In genomic region chr16:11586856-11587642, GRCh38 we compare ENCODE assay signal across 1 cellular context.
A peak's percentile ranks its signal among the peaks of the same experiment; 100 is the strongest.
TF ChIP-seq lines count a peak whose summit lies in the region.

LITAF (minus strand) TSS chr16:11586919; CDS start chr16:11556730, 30,189 bp downstream.

TF ChIP-seq in HepG2, 621 proteins besides CTCF, POLR2A, EP300 and RAD21 (continued from another document and continues in another):
- TF ChIP-seq ZNF431 (CRISPR knock-in tag; IDR thresholded peaks at IDR 0.05; ENCODE audit: borderline replicate concordance, low read depth) (0 out of 2 replicates have a peak, but pooled peaks have one; percentile 57), REXO4 (CRISPR knock-in tag; IDR thresholded peaks at IDR 0.05; ENCODE audit: borderline replicate concordance) (peak; percentile 19; the same call in 1 of the 2 replicates), RFXANK (CRISPR knock-in tag; IDR thresholded peaks at IDR 0.05) (no peak), POLR2AphosphoS5 (IDR thresholded peaks at IDR 0.05; ENCODE audit: low read depth, low read length) (0 out of 2 replicates have a peak, but pooled peaks have one; percentile 57), RARA (CRISPR knock-in tag; IDR thresholded peaks at IDR 0.05) (peak; percentile 48; the same call in 1 of the 2 replicates), ZSCAN20 (CRISPR knock-in tag; IDR thresholded peaks at IDR 0.05; ENCODE audit: borderline replicate concordance) (peak; percentile 79; the same call in 1 of the 2 replicates), GTF2F1 (IDR thresholded peaks at IDR 0.05; ENCODE audit: low read length) (no peak), TCF7 (IDR thresholded peaks at IDR 0.05; ENCODE audit: low read depth) (no peak), SOX6 (IDR thresholded peaks at IDR 0.05) (no peak), SOX6 (CRISPR knock-in tag; IDR thresholded peaks at IDR 0.05) (peak; percentile 41; the same call in 1 of the 2 replicates), HBP1 (CRISPR knock-in tag; IDR thresholded peaks at IDR 0.05; ENCODE audit: low read depth) (no peak), PAX8 (CRISPR knock-in tag; IDR thresholded peaks at IDR 0.05; ENCODE audit: borderline replicate concordance) (peak; percentile 86; the same call in 1 of the 2 replicates), SIX1 (CRISPR knock-in tag; IDR thresholded peaks at IDR 0.05; ENCODE audit: borderline replicate concordance) (no peak), HNF4G (IDR thresholded peaks at IDR 0.05; ENCODE audit: borderline replicate concordance, low read depth, low read length) (no peak), HNF4G (CRISPR knock-in tag; IDR thresholded peaks at IDR 0.05; ENCODE audit: borderline replicate concordance, low read depth) (peak; percentile 18; the same call in 1 of the 2 replicates), PCBP2 (optimal IDR thresholded peaks at IDR 0.05; ENCODE audit: low read depth, low read length, poor library complexity, severe bottlenecking) (no peak), NFIC (IDR thresholded peaks at IDR 0.05; ENCODE audit: low read length) (no peak), ZNF274 (CRISPR knock-in tag; IDR thresholded peaks at IDR 0.05) (peak; percentile 93), MZF1 (CRISPR knock-in tag; IDR thresholded peaks at IDR 0.05; ENCODE audit: borderline replicate concordance) (0 out of 2 replicates have a peak, but pooled peaks have one; percentile 32), PREB (CRISPR knock-in tag; IDR thresholded peaks at IDR 0.05) (no peak), CENPBD1 (CRISPR knock-in tag; IDR thresholded peaks at IDR 0.05; ENCODE audit: borderline replicate concordance, low read depth) (peak; percentile 57; the same call in 1 of the 2 replicates), E2F5 (CRISPR knock-in tag; conservative IDR thresholded peaks at IDR 0.05) (0 out of 2 replicates have a peak, but pooled peaks have one; percentile 5), ZNF230 (CRISPR knock-in tag; IDR thresholded peaks at IDR 0.05) (0 out of 2 replicates have a peak, but pooled peaks have one; percentile 14), MYC (CRISPR knock-in tag; IDR thresholded peaks at IDR 0.05; ENCODE audit: borderline replicate concordance) (peak; percentile 60; the same call in 1 of the 2 replicates), ZFP36 (IDR thresholded peaks at IDR 0.05; ENCODE audit: borderline replicate concordance, low read depth, low read length, partially characterized antibody) (no peak), TFDP2 (CRISPR knock-in tag; IDR thresholded peaks at IDR 0.05) (peak; percentile 48; the same call in 1 of the 2 replicates), SNAI1 (CRISPR knock-in tag; IDR thresholded peaks at IDR 0.05; ENCODE audit: borderline replicate concordance) (peak; percentile 79; the same call in 1 of the 2 replicates), ISX (CRISPR knock-in tag; conservative IDR thresholded peaks at IDR 0.05) (no peak), SPEN (CRISPR knock-in tag; IDR thresholded peaks at IDR 0.05; ENCODE audit: low read depth) (peak; percentile 75), MYPOP (CRISPR knock-in tag; IDR thresholded peaks at IDR 0.05) (peak; percentile 58), ZBTB10 (CRISPR knock-in tag; IDR thresholded peaks at IDR 0.05; ENCODE audit: borderline replicate concordance) (peak; percentile 26; the same call in 1 of the 2 replicates), ZNF44 (CRISPR knock-in tag; IDR thresholded peaks at IDR 0.05) (0 out of 2 replicates have a peak, but pooled peaks have one; percentile 76), ZNF552 (CRISPR knock-in tag; IDR thresholded peaks at IDR 0.05; ENCODE audit: borderline replicate concordance) (peak; percentile 61; the same call in 1 of the 2 replicates), NR3C1 (CRISPR knock-in tag; IDR thresholded peaks at IDR 0.05) (no peak), TBX2 (CRISPR knock-in tag; IDR thresholded peaks at IDR 0.05; ENCODE audit: borderline replicate concordance) (peak; percentile 87), HNF1B (CRISPR knock-in tag; IDR thresholded peaks at IDR 0.05) (peak; percentile 84), TOPORS (CRISPR knock-in tag; IDR thresholded peaks at IDR 0.05) (peak; percentile 95), ZNF256 (CRISPR knock-in tag; conservative IDR thresholded peaks at IDR 0.05) (0 out of 2 replicates have a peak, but pooled peaks have one; percentile 3), BRD4 (CRISPR knock-in tag; IDR thresholded peaks at IDR 0.05) (peak; percentile 20; the same call in 1 of the 2 replicates), ATF3 (CRISPR knock-in tag; IDR thresholded peaks at IDR 0.05) (peak; percentile 57; the same call in 1 of the 2 replicates), ZNF460 (CRISPR knock-in tag; IDR thresholded peaks at IDR 0.05; ENCODE audit: borderline replicate concordance) (peak; percentile 54; the same call in 1 of the 2 replicates), ADNP (CRISPR knock-in tag; IDR thresholded peaks at IDR 0.05) (peak; percentile 89; the same call in 1 of the 2 replicates), ZNF749 (CRISPR knock-in tag; IDR thresholded peaks at IDR 0.05; ENCODE audit: borderline replicate concordance) (peak; percentile 76; the same call in 1 of the 2 replicates), MYNN (CRISPR knock-in tag; IDR thresholded peaks at IDR 0.05; ENCODE audit: low read depth) (no peak), ZNF224 (CRISPR knock-in tag; IDR thresholded peaks at IDR 0.05) (peak; percentile 71; the same call in 1 of the 2 replicates), ZGPAT (CRISPR knock-in tag; IDR thresholded peaks at IDR 0.05) (peak; percentile 49; the same call in 1 of the 2 replicates), ZBTB42 (CRISPR knock-in tag; IDR thresholded peaks at IDR 0.05) (peak; percentile 71; the same call in 1 of the 2 replicates), ZNF30 (CRISPR knock-in tag; IDR thresholded peaks at IDR 0.05) (no peak), RBM39 (IDR thresholded peaks at IDR 0.05; ENCODE audit: low read depth, low read length, poor library complexity, severe bottlenecking) (peak; percentile 32), ZNF414 (CRISPR knock-in tag; IDR thresholded peaks at IDR 0.05) (0 out of 2 replicates have a peak, but pooled peaks have one; percentile 56), RCOR2 (CRISPR knock-in tag; IDR thresholded peaks at IDR 0.05) (peak; percentile 88), ZNF576 (CRISPR knock-in tag; IDR thresholded peaks at IDR 0.05) (0 out of 2 replicates have a peak, but pooled peaks have one; percentile 59), ZNF7 (CRISPR knock-in tag; IDR thresholded peaks at IDR 0.05) (peak; percentile 14; the same call in 1 of the 2 replicates)
